ENCODE assay signal across 1 cellular context in genomic region chr5:180353226-180353962, GRCh38.
A peak's percentile ranks its signal among the peaks of the same experiment; 100 is the strongest.
TF ChIP-seq lines count a peak whose summit lies in the region.

Gene GFPT2 (minus strand): TSS chr5:180353336. CDS start chr5:180353217, 119 bp downstream.

TF ChIP-seq in HepG2, 621 proteins besides CTCF, POLR2A, EP300 and RAD21 (continued from another document and continues in another):
- TF ChIP-seq ZNF639 (CRISPR knock-in tag; conservative IDR thresholded peaks at IDR 0.05) (no peak), EZH2 (conservative IDR thresholded peaks at IDR 0.05; ENCODE audit: low read depth, low read length) (peak; percentile 27; the same call in 1 of the 2 replicates), GTF3A (CRISPR knock-in tag; conservative IDR thresholded peaks at IDR 0.05) (no peak), RXRA (CRISPR knock-in tag; IDR thresholded peaks at IDR 0.05) (0 out of 2 replicates have a peak, but pooled peaks have one; percentile 24), FOXC1 (CRISPR knock-in tag; IDR thresholded peaks at IDR 0.05; ENCODE audit: borderline replicate concordance) (no peak), ZNF124 (CRISPR knock-in tag; IDR thresholded peaks at IDR 0.05) (no peak), HBP1 (CRISPR knock-in tag; IDR thresholded peaks at IDR 0.05; ENCODE audit: low read depth) (no peak), ZBTB46 (CRISPR knock-in tag; IDR thresholded peaks at IDR 0.05; ENCODE audit: borderline replicate concordance) (no peak), ZSCAN9 (CRISPR knock-in tag; IDR thresholded peaks at IDR 0.05; ENCODE audit: borderline replicate concordance) (no peak), HOXD1 (CRISPR knock-in tag; IDR thresholded peaks at IDR 0.05) (no peak), ZNF383 (CRISPR knock-in tag; IDR thresholded peaks at IDR 0.05; ENCODE audit: borderline replicate concordance) (no peak), KDM5A (IDR thresholded peaks at IDR 0.05; ENCODE audit: borderline replicate concordance, low read length) (no peak), TGIF2 (CRISPR knock-in tag; IDR thresholded peaks at IDR 0.05) (no peak), ZNF619 (CRISPR knock-in tag; IDR thresholded peaks at IDR 0.05) (no peak), FUBP1 (CRISPR knock-in tag; IDR thresholded peaks at IDR 0.05; ENCODE audit: borderline replicate concordance) (no peak), ZNF367 (CRISPR knock-in tag; IDR thresholded peaks at IDR 0.05; ENCODE audit: borderline replicate concordance) (no peak), ZXDC (CRISPR knock-in tag; IDR thresholded peaks at IDR 0.05) (no peak), ZNF512 (CRISPR knock-in tag; IDR thresholded peaks at IDR 0.05) (no peak), KDM3A (CRISPR knock-in tag; IDR thresholded peaks at IDR 0.05; ENCODE audit: low read depth) (no peak), ZNF766 (CRISPR knock-in tag; IDR thresholded peaks at IDR 0.05; ENCODE audit: borderline replicate concordance) (no peak), PATZ1 (CRISPR knock-in tag; IDR thresholded peaks at IDR 0.05) (peak; percentile 28; the same call in 1 of the 2 replicates), ZBTB1 (CRISPR knock-in tag; IDR thresholded peaks at IDR 0.05; ENCODE audit: borderline replicate concordance) (no peak), ZMYM2 (CRISPR knock-in tag; IDR thresholded peaks at IDR 0.05) (no peak), MEF2D (CRISPR knock-in tag; IDR thresholded peaks at IDR 0.05) (no peak), NFYB (CRISPR knock-in tag; IDR thresholded peaks at IDR 0.05) (0 out of 2 replicates have a peak, but pooled peaks have one; percentile 35), SUZ12 (IDR thresholded peaks at IDR 0.05; ENCODE audit: low read depth, low read length) (no peak), E2F1 (CRISPR knock-in tag; IDR thresholded peaks at IDR 0.05) (no peak), SIN3B (IDR thresholded peaks at IDR 0.05; ENCODE audit: low read length) (no peak), RBM39 (IDR thresholded peaks at IDR 0.05; ENCODE audit: low read depth, low read length, poor library complexity, severe bottlenecking) (no peak), CREB3 (CRISPR knock-in tag; IDR thresholded peaks at IDR 0.05) (no peak), JUNB (CRISPR knock-in tag; IDR thresholded peaks at IDR 0.05; ENCODE audit: borderline replicate concordance) (no peak), ZNF678 (CRISPR knock-in tag; IDR thresholded peaks at IDR 0.05) (no peak), SRF (IDR thresholded peaks at IDR 0.05; ENCODE audit: low read depth, low read length) (no peak), JDP2 (CRISPR knock-in tag; IDR thresholded peaks at IDR 0.05; ENCODE audit: borderline replicate concordance) (no peak), HMG20B (CRISPR knock-in tag; conservative IDR thresholded peaks at IDR 0.05) (no peak), POLR2AphosphoS2 (IDR thresholded peaks at IDR 0.05; ENCODE audit: low read depth, low read length) (no peak), ZNF530 (CRISPR knock-in tag; IDR thresholded peaks at IDR 0.05; ENCODE audit: low read depth) (no peak), HNF1A (IDR thresholded peaks at IDR 0.05; ENCODE audit: low read depth) (no peak), HNF1A (CRISPR knock-in tag; IDR thresholded peaks at IDR 0.05; ENCODE audit: borderline replicate concordance) (no peak)
